Comparison of ENCODE assay signal across 1 cellular context in the genomic region with DNA sequence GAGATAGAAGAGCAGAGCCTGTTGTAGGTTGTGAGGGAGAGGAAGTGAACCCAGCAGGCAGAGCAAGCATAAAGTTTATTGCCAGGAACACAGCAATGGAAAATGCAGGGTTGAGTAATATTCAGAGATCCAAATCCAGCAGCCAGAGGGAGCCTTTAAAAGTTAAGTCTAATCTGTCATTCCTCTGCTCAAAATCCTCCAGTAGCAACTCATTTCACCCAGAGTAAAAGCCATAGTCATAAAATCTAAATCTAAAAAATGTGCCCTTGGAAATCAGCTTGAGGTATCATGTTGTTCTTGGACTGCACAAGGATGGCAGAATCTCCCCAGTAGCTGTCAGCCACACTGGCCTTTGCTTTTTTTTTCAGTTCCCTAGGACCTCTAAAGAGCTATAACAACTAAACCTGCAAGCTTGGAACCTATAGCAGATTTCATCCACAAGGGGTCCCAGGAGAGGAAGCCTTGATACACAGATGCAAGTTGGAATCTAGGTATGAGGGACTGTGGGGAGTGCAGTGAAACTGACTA.
TF ChIP-seq lines count a peak whose summit lies in the region.

No MANE protein-coding gene starts in this region.

TF ChIP-seq in HepG2, 621 proteins besides CTCF, POLR2A, EP300 and RAD21 (continued from another document and continues in another):
- TF ChIP-seq, protein P1, sequence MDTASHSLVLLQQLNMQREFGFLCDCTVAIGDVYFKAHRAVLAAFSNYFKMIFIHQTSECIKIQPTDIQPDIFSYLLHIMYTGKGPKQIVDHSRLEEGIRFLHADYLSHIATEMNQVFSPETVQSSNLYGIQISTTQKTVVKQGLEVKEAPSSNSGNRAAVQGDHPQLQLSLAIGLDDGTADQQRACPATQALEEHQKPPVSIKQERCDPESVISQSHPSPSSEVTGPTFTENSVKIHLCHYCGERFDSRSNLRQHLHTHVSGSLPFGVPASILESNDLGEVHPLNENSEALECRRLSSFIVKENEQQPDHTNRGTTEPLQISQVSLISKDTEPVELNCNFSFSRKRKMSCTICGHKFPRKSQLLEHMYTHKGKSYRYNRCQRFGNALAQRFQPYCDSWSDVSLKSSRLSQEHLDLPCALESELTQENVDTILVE (CRISPR knock-in tag; IDR thresholded peaks at IDR 0.05): no peak
- no peak for TF ChIP-seq RORA (CRISPR knock-in tag; IDR thresholded peaks at IDR 0.05)
- TF ChIP-seq ELF1 (CRISPR knock-in tag; IDR thresholded peaks at IDR 0.05): peak; percentile 30; the same call in 1 of the 2 replicates
- no peak for TF ChIP-seq ZSCAN12 (CRISPR knock-in tag; IDR thresholded peaks at IDR 0.05)
- TF ChIP-seq NR3C1 (CRISPR knock-in tag; IDR thresholded peaks at IDR 0.05): no peak
- TF ChIP-seq, protein P2, sequence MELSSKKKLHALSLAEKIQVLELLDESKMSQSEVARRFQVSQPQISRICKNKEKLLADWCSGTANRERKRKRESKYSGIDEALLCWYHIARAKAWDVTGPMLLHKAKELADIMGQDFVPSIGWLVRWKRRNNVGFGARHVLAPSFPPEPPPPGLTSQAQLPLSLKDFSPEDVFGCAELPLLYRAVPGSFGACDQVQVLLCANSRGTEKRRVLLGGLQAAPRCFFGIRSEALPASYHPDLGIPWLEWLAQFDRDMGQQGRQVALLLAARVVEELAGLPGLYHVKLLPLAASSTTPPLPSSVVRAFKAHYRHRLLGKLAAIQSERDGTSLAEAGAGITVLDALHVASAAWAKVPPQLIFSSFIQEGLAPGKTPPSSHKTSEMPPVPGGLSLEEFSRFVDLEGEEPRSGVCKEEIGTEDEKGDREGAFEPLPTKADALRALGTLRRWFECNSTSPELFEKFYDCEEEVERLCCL (CRISPR knock-in tag; IDR thresholded peaks at IDR 0.05; ENCODE audit: borderline replicate concordance): no peak
- TF ChIP-seq SSRP1 (CRISPR knock-in tag; IDR thresholded peaks at IDR 0.05): no peak; the same call in 1 of the 2 replicates
- no peak for TF ChIP-seq ZNF468 (CRISPR knock-in tag; IDR thresholded peaks at IDR 0.05)
- 0 out of 2 replicates have a peak, but pooled peaks have one; percentile 27 for TF ChIP-seq SOX5 (CRISPR knock-in tag; IDR thresholded peaks at IDR 0.05; ENCODE audit: borderline replicate concordance)
- TF ChIP-seq ZFP1 (CRISPR knock-in tag; IDR thresholded peaks at IDR 0.05): no peak
- no peak for TF ChIP-seq MYNN (CRISPR knock-in tag; IDR thresholded peaks at IDR 0.05; ENCODE audit: low read depth)
- TF ChIP-seq, protein P3, sequence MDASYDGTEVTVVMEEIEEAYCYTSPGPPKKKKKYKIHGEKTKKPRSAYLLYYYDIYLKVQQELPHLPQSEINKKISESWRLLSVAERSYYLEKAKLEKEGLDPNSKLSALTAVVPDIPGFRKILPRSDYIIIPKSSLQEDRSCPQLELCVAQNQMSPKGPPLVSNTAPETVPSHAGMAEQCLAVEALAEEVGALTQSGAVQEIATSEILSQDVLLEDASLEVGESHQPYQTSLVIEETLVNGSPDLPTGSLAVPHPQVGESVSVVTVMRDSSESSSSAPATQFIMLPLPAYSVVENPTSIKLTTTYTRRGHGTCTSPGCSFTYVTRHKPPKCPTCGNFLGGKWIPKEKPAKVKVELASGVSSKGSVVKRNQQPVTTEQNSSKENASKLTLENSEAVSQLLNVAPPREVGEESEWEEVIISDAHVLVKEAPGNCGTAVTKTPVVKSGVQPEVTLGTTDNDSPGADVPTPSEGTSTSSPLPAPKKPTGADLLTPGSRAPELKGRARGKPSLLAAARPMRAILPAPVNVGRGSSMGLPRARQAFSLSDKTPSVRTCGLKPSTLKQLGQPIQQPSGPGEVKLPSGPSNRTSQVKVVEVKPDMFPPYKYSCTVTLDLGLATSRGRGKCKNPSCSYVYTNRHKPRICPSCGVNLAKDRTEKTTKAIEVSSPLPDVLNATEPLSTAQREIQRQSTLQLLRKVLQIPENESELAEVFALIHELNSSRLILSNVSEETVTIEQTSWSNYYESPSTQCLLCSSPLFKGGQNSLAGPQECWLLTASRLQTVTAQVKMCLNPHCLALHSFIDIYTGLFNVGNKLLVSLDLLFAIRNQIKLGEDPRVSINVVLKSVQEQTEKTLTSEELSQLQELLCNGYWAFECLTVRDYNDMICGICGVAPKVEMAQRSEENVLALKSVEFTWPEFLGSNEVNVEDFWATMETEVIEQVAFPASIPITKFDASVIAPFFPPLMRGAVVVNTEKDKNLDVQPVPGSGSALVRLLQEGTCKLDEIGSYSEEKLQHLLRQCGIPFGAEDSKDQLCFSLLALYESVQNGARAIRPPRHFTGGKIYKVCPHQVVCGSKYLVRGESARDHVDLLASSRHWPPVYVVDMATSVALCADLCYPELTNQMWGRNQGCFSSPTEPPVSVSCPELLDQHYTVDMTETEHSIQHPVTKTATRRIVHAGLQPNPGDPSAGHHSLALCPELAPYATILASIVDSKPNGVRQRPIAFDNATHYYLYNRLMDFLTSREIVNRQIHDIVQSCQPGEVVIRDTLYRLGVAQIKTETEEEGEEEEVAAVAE (CRISPR knock-in tag; IDR thresholded peaks at IDR 0.05; ENCODE audit: borderline replicate concordance): no peak
- TF ChIP-seq EEA1 (CRISPR knock-in tag; IDR thresholded peaks at IDR 0.05; ENCODE audit: borderline replicate concordance): no peak
- TF ChIP-seq GPN1 (CRISPR knock-in tag; IDR thresholded peaks at IDR 0.05; ENCODE audit: borderline replicate concordance): no peak
- TF ChIP-seq, protein P4, sequence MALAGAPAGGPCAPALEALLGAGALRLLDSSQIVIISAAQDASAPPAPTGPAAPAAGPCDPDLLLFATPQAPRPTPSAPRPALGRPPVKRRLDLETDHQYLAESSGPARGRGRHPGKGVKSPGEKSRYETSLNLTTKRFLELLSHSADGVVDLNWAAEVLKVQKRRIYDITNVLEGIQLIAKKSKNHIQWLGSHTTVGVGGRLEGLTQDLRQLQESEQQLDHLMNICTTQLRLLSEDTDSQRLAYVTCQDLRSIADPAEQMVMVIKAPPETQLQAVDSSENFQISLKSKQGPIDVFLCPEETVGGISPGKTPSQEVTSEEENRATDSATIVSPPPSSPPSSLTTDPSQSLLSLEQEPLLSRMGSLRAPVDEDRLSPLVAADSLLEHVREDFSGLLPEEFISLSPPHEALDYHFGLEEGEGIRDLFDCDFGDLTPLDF (CRISPR knock-in tag; IDR thresholded peaks at IDR 0.05): no peak
- TF ChIP-seq SIN3A (IDR thresholded peaks at IDR 0.05; ENCODE audit: borderline replicate concordance, low read depth, low read length): no peak
- TF ChIP-seq, protein P5, sequence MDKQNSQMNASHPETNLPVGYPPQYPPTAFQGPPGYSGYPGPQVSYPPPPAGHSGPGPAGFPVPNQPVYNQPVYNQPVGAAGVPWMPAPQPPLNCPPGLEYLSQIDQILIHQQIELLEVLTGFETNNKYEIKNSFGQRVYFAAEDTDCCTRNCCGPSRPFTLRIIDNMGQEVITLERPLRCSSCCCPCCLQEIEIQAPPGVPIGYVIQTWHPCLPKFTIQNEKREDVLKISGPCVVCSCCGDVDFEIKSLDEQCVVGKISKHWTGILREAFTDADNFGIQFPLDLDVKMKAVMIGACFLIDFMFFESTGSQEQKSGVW (CRISPR knock-in tag; IDR thresholded peaks at IDR 0.05; ENCODE audit: borderline replicate concordance): no peak
- TF ChIP-seq PHF8 (CRISPR knock-in tag; IDR thresholded peaks at IDR 0.05): 0 out of 2 replicates have a peak, but pooled peaks have one; percentile 22
- peak; percentile 99 for TF ChIP-seq ZNF12 (CRISPR knock-in tag; IDR thresholded peaks at IDR 0.05)
- no peak for TF ChIP-seq PCBP2 (optimal IDR thresholded peaks at IDR 0.05; ENCODE audit: low read depth, low read length, poor library complexity, severe bottlenecking)
- TF ChIP-seq, protein P6, sequence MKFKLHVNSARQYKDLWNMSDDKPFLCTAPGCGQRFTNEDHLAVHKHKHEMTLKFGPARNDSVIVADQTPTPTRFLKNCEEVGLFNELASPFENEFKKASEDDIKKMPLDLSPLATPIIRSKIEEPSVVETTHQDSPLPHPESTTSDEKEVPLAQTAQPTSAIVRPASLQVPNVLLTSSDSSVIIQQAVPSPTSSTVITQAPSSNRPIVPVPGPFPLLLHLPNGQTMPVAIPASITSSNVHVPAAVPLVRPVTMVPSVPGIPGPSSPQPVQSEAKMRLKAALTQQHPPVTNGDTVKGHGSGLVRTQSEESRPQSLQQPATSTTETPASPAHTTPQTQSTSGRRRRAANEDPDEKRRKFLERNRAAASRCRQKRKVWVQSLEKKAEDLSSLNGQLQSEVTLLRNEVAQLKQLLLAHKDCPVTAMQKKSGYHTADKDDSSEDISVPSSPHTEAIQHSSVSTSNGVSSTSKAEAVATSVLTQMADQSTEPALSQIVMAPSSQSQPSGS (CRISPR knock-in tag; IDR thresholded peaks at IDR 0.05): no peak; the same call in 1 of the 2 replicates
- TF ChIP-seq, protein P7, sequence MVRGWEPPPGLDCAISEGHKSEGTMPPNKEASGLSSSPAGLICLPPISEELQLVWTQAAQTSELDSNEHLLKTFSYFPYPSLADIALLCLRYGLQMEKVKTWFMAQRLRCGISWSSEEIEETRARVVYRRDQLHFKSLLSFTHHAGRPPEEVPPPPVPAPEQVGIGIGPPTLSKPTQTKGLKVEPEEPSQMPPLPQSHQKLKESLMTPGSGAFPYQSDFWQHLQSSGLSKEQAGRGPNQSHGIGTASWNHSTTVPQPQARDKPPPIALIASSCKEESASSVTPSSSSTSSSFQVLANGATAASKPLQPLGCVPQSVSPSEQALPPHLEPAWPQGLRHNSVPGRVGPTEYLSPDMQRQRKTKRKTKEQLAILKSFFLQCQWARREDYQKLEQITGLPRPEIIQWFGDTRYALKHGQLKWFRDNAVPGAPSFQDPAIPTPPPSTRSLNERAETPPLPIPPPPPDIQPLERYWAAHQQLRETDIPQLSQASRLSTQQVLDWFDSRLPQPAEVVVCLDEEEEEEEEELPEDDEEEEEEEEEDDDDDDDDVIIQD (CRISPR knock-in tag; IDR thresholded peaks at IDR 0.05; ENCODE audit: low read depth): 0 out of 2 replicates have a peak, but pooled peaks have one; percentile 26
- no peak for TF ChIP-seq ZNF557 (CRISPR knock-in tag; IDR thresholded peaks at IDR 0.05)
- no peak for TF ChIP-seq ZNF124 (CRISPR knock-in tag; IDR thresholded peaks at IDR 0.05)
- peak; percentile 67; the same call in 1 of the 2 replicates for TF ChIP-seq GATAD2A (CRISPR knock-in tag; IDR thresholded peaks at IDR 0.05)
- TF ChIP-seq ZNF558 (CRISPR knock-in tag; IDR thresholded peaks at IDR 0.05; ENCODE audit: borderline replicate concordance): no peak
- TF ChIP-seq, protein P8, sequence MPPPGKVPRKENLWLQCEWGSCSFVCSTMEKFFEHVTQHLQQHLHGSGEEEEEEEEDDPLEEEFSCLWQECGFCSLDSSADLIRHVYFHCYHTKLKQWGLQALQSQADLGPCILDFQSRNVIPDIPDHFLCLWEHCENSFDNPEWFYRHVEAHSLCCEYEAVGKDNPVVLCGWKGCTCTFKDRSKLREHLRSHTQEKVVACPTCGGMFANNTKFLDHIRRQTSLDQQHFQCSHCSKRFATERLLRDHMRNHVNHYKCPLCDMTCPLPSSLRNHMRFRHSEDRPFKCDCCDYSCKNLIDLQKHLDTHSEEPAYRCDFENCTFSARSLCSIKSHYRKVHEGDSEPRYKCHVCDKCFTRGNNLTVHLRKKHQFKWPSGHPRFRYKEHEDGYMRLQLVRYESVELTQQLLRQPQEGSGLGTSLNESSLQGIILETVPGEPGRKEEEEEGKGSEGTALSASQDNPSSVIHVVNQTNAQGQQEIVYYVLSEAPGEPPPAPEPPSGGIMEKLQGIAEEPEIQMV (CRISPR knock-in tag; IDR thresholded peaks at IDR 0.05; ENCODE audit: low read depth): no peak
- TF ChIP-seq ZFAT (CRISPR knock-in tag; conservative IDR thresholded peaks at IDR 0.05): no peak
- TF ChIP-seq TAF15 (IDR thresholded peaks at IDR 0.05; ENCODE audit: low read depth, low read length, poor library complexity, severe bottlenecking): no peak
- TF ChIP-seq, protein P9, sequence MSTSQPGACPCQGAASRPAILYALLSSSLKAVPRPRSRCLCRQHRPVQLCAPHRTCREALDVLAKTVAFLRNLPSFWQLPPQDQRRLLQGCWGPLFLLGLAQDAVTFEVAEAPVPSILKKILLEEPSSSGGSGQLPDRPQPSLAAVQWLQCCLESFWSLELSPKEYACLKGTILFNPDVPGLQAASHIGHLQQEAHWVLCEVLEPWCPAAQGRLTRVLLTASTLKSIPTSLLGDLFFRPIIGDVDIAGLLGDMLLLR (CRISPR knock-in tag; IDR thresholded peaks at IDR 0.05): no peak
- TF ChIP-seq, protein P10, sequence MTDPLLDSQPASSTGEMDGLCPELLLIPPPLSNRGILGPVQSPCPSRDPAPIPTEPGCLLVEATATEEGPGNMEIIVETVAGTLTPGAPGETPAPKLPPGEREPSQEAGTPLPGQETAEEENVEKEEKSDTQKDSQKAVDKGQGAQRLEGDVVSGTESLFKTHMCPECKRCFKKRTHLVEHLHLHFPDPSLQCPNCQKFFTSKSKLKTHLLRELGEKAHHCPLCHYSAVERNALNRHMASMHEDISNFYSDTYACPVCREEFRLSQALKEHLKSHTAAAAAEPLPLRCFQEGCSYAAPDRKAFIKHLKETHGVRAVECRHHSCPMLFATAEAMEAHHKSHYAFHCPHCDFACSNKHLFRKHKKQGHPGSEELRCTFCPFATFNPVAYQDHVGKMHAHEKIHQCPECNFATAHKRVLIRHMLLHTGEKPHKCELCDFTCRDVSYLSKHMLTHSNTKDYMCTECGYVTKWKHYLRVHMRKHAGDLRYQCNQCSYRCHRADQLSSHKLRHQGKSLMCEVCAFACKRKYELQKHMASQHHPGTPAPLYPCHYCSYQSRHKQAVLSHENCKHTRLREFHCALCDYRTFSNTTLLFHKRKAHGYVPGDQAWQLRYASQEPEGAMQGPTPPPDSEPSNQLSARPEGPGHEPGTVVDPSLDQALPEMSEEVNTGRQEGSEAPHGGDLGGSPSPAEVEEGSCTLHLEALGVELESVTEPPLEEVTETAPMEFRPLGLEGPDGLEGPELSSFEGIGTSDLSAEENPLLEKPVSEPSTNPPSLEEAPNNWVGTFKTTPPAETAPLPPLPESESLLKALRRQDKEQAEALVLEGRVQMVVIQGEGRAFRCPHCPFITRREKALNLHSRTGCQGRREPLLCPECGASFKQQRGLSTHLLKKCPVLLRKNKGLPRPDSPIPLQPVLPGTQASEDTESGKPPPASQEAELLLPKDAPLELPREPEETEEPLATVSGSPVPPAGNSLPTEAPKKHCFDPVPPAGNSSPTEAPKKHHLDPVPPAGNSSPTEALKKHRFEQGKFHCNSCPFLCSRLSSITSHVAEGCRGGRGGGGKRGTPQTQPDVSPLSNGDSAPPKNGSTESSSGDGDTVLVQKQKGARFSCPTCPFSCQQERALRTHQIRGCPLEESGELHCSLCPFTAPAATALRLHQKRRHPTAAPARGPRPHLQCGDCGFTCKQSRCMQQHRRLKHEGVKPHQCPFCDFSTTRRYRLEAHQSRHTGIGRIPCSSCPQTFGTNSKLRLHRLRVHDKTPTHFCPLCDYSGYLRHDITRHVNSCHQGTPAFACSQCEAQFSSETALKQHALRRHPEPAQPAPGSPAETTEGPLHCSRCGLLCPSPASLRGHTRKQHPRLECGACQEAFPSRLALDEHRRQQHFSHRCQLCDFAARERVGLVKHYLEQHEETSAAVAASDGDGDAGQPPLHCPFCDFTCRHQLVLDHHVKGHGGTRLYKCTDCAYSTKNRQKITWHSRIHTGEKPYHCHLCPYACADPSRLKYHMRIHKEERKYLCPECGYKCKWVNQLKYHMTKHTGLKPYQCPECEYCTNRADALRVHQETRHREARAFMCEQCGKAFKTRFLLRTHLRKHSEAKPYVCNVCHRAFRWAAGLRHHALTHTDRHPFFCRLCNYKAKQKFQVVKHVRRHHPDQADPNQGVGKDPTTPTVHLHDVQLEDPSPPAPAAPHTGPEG (CRISPR knock-in tag; IDR thresholded peaks at IDR 0.05): no peak
- TF ChIP-seq ZNF24 (IDR thresholded peaks at IDR 0.05): no peak
- no peak for TF ChIP-seq CHD2 (IDR thresholded peaks at IDR 0.05; ENCODE audit: low read depth, low read length)
- no peak for TF ChIP-seq ZFP36 (IDR thresholded peaks at IDR 0.05; ENCODE audit: borderline replicate concordance, low read depth, low read length, partially characterized antibody)
- TF ChIP-seq ZNF20 (CRISPR knock-in tag; IDR thresholded peaks at IDR 0.05): no peak
- no peak for TF ChIP-seq ZNF766 (CRISPR knock-in tag; IDR thresholded peaks at IDR 0.05; ENCODE audit: borderline replicate concordance)
- no peak for TF ChIP-seq ZNF678 (CRISPR knock-in tag; IDR thresholded peaks at IDR 0.05)
